ENCODE assay signal across 1 cellular context in the genomic region with DNA sequence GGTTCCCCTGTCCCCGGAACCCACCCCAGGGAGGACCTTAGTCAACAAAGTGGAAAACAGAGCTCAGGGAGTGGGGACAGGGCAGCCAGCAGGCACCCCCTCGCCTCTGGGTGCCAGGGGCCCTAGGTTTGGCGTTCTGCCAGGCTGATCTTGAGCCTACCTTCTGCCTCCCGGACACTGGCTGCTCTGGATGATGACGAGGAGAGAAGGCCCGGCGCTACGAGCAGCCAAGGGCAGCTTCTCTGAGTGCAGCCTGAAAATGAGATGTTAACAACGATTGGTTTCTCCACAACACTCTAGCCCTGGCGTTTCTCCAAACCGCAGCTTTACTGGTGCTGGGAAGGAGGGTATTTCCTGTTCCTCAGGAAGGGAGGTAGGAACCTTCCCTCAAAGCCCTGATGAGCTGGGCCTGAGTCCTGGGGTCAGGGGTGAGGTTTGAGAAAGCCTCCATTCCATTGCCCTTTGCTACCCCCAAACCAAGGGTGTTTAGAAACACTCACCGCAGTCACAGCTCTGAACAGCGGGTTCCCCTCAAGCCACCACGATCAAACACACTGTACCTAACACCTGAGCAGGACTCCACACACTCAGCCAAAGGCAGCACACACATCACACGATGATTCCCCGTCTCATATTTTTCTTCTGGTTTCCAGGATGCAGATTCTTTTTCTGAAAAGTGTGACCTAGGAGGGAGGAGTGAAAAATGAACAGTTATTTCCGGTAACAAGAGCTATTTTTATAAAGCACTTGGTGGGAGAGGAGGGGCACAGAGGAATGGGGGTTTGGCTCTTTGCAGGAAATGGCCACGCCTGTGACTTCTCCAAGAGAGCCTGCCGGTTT.
TF ChIP-seq lines count a peak whose summit lies in the region.

Gene STING1, minus strand, starts transcription at position 709 of the 840 bp plus-strand sequence. CDS start 1,054 bp downstream, outside the sequence.

TF ChIP-seq in HEK293T, 16 proteins besides CTCF, POLR2A, EP300 and RAD21 (continued from another document):
- TF ChIP-seq LEF1 (IDR thresholded peaks at IDR 0.05; ENCODE audit: borderline replicate concordance), result no peak
- TF ChIP-seq BHLHE40 (IDR thresholded peaks at IDR 0.05; ENCODE audit: borderline replicate concordance), result no peak
